ENCODE assay signal across 11 cellular contexts in genomic region chr11:36155770-36156485, GRCh38.
DNase-seq lines count a peak whose midpoint lies in the region; ATAC-seq and TF ChIP-seq lines count a peak whose summit lies in the region.
"Had no signal": no experiment of that assay in that cellular context is flagged by ENCODE, and none has a peak within 500 bp of the region (broad histone marks: within the 10 kb centered on the region; RNA-seq: fewer than 3 reads in every experiment).

No MANE protein-coding gene starts in this region.

- H3K27me3 Mint-ChIP-seq in immature natural killer cell (ENCODE audit: low read depth in 3 of 3) = peaks cover 0 to 9% (median 5%) of the 10 kb centered on the region in 3 donors

- H3K27ac Mint-ChIP-seq in immature natural killer cell = no peak overlapping the region
- H3K27ac Mint-ChIP-seq: stimulated activated naive B cell treated with anti-CD40 and anti-IgM and Interleukin-4, amounts not matched to agents 10 μg/mL and 1 μg/mL and 100 μg/mL, for 72 hours had no signal

- no peak overlapping the region for H3K4me3 Mint-ChIP-seq in immature natural killer cell
- H3K4me3 Mint-ChIP-seq: stimulated activated naive B cell treated with anti-CD40 and anti-IgM and Interleukin-4, amounts not matched to agents 10 μg/mL and 1 μg/mL and 100 μg/mL, for 72 hours had no signal

- in situ Hi-C loops in GM23248 (cut with MboI) = no loop called here

- H3K36me3 Mint-ChIP-seq in immature natural killer cell = no peaks in the 10 kb centered on the region
- H3K36me3 Mint-ChIP-seq: stimulated activated naive B cell treated with anti-CD40 and anti-IgM and Interleukin-4, amounts not matched to agents 10 μg/mL and 1 μg/mL and 100 μg/mL, for 72 hours had no signal

- POLR2A ChIA-PET in SK-N-SH (lab: Yijun Ruan, JAX) = no interaction called here

- TF ChIP-seq EP300 in SK-N-SH (IDR thresholded peaks at IDR 0.05; ENCODE audit: borderline replicate concordance in 1 of 2, low read depth in 1 of 2, low read length in 1 of 2) = no peak
- no peak for TF ChIP-seq EP300 in esophagus muscularis mucosa (IDR thresholded peaks at IDR 0.05)

- no peaks in the 10 kb centered on the region for H3K4me1 Mint-ChIP-seq in immature natural killer cell
- H3K4me1 Mint-ChIP-seq: stimulated activated naive B cell treated with anti-CD40 and anti-IgM and Interleukin-4, amounts not matched to agents 10 μg/mL and 1 μg/mL and 100 μg/mL, for 72 hours had no signal

- H2AFZ ChIP-seq in GM23248 (no peak overlapping the region), SK-N-SH (ENCODE audit: low read depth) (no peak overlapping the region)

- H3K4me1 ChIP-seq in GM23248 (ENCODE audit: insufficient read depth) (peaks cover 19% of the 10 kb centered on the region), SK-N-SH (ENCODE audit: control insufficient read depth in 1 of 2, insufficient read depth in 2 of 2, low read depth in 1 of 2, low read length in 1 of 2) (peaks cover 21 to 28% of the 10 kb centered on the region in 2 experiments; a peak in 3 of 4 replicates), psoas muscle (peaks cover 7% of the 10 kb centered on the region), esophagus muscularis mucosa (peaks cover 9 to 26% (median 13%) of the 10 kb centered on the region in 4 donors)
- H3K4me1 ChIP-seq in effector memory CD4-positive, alpha-beta T cell (ENCODE audit: control insufficient read depth, insufficient read depth, low read length, poor library complexity, severe bottlenecking) = no peaks in the 10 kb centered on the region
- H3K4me1 ChIP-seq: body of pancreas, right lobe of liver had no signal

- no peaks in the 10 kb centered on the region for H4K20me1 ChIP-seq in GM23248 (ENCODE audit: insufficient read depth)
- no peaks in the 10 kb centered on the region for H4K20me1 ChIP-seq in SK-N-SH (ENCODE audit: insufficient read depth)

- H3K4me3 ChIP-seq in GM23248 = no peak overlapping the region
- no peak overlapping the region for H3K4me3 ChIP-seq in SK-N-SH (ENCODE audit: low read depth in 2 of 2, low read length in 1 of 2)
- H3K4me3 ChIP-seq in fibroblast of the aortic adventitia (ENCODE audit: low read depth, low read length) = no peak overlapping the region
- H3K4me3 ChIP-seq in psoas muscle = no peak overlapping the region
- H3K4me3 ChIP-seq in H7 (ENCODE audit: insufficient read depth, low read depth, low read length) = no peak overlapping the region
- H3K4me3 ChIP-seq in effector memory CD4-positive, alpha-beta T cell (ENCODE audit: insufficient read depth, low read depth, low read length, poor library complexity, severe bottlenecking) = no peak overlapping the region
- no peak overlapping the region for H3K4me3 ChIP-seq in esophagus muscularis mucosa
- H3K4me3 ChIP-seq: body of pancreas, right lobe of liver had no signal

- H3K9me2 ChIP-seq in GM23248 (ENCODE audit: insufficient read depth) (no peaks in the 10 kb centered on the region), SK-N-SH (no peaks in the 10 kb centered on the region)

- TF ChIP-seq POLR2A in esophagus muscularis mucosa (IDR thresholded peaks at IDR 0.05; ENCODE audit: low read depth) = no peak

- no peak for TF ChIP-seq RAD21 in SK-N-SH (IDR thresholded peaks at IDR 0.05; ENCODE audit: low read length)

- DNase-seq in GM23248 (peak; percentile 19), SK-N-SH (no peak), fibroblast of the aortic adventitia (ENCODE audit: low read depth) (peak; percentile 58), psoas muscle (no peak), H7 (no peak), immature natural killer cell (no peak), esophagus muscularis mucosa (ENCODE audit: extremely low spot score) (no peak)
- DNase-seq in effector memory CD4-positive, alpha-beta T cell = no peak
- DNase-seq: body of pancreas; right lobe of liver; stimulated activated naive B cell treated with anti-CD40 and anti-IgM and Interleukin-4, amounts not matched to agents 10 μg/mL and 1 μg/mL and 100 μg/mL, for 72 hours had no signal

- H3K36me3 ChIP-seq in GM23248 (ENCODE audit: low read depth) (no peaks in the 10 kb centered on the region), SK-N-SH (replicated peaks in 1 of 2; ENCODE audit: control insufficient read depth in 1 of 2, insufficient read depth in 2 of 2, low read length in 1 of 2) (peaks cover 0 to 2% of the 10 kb centered on the region in 2 experiments), psoas muscle (ENCODE audit: insufficient read depth in 1 of 2, low read depth in 1 of 2) (no peaks in the 10 kb centered on the region), H7 (replicated peaks; ENCODE audit: control insufficient read depth, insufficient read depth, low read length) (no peaks in the 10 kb centered on the region), esophagus muscularis mucosa (no peaks in the 10 kb centered on the region)
- H3K36me3 ChIP-seq in effector memory CD4-positive, alpha-beta T cell (ENCODE audit: control insufficient read depth, insufficient read depth, low read length) = no peaks in the 10 kb centered on the region
- H3K36me3 ChIP-seq: right lobe of liver had no signal

- 92 to 95% methylated on average over 9 of the region's 9 CpGs for WGBS in GM23248 (ENCODE audit: low coverage in 1 of 2, low lambda C conversion rate in 2 of 2, missing lambda C conversion rate in 2 of 2), 2 experiments
- WGBS in SK-N-SH (ENCODE audit: low lambda C conversion rate) = 88% methylated on average over 8 of the region's 9 CpGs
- 77 to 80% (median 80%) methylated on average over 9 of the region's 9 CpGs for WGBS in psoas muscle, 3 donors
- 80% methylated on average over 6 of the region's 9 CpGs for WGBS in esophagus muscularis mucosa

- H3F3A ChIP-seq in GM23248 (ENCODE audit: insufficient read depth) (peaks cover 10% of the 10 kb centered on the region; the same call in 1 of the 2 replicates), SK-N-SH (replicated peaks; ENCODE audit: insufficient read depth) (no peaks in the 10 kb centered on the region)

- no peaks in the 10 kb centered on the region for H3K9me3 ChIP-seq in GM23248 (ENCODE audit: low read depth)
- H3K9me3 ChIP-seq in SK-N-SH = no peaks in the 10 kb centered on the region
- H3K9me3 ChIP-seq in psoas muscle = no peaks in the 10 kb centered on the region
- no peaks in the 10 kb centered on the region for H3K9me3 ChIP-seq in effector memory CD4-positive, alpha-beta T cell (ENCODE audit: control insufficient read depth, low read length)
- no peaks in the 10 kb centered on the region for H3K9me3 ChIP-seq in esophagus muscularis mucosa
- H3K9me3 ChIP-seq: body of pancreas, right lobe of liver had no signal

- TF ChIP-seq CTCF in SK-N-SH (IDR thresholded peaks at IDR 0.05) (no peak), fibroblast of the aortic adventitia (IDR thresholded peaks at IDR 0.05; ENCODE audit: insufficient read depth, low read length) (peak; percentile 20), psoas muscle (IDR thresholded peaks at IDR 0.05) (no peak), esophagus muscularis mucosa (IDR thresholded peaks at IDR 0.05) (no peak)

- H3K4me2 ChIP-seq in GM23248 (ENCODE audit: unreplicated experiment) (peak overlapping the region; percentile 22), SK-N-SH (peak overlapping the region; percentile 25; the same call in 1 of the 2 replicates)

- H3K79me2 ChIP-seq in GM23248 (ENCODE audit: insufficient read depth) = no peaks in the 10 kb centered on the region
- no peaks in the 10 kb centered on the region for H3K79me2 ChIP-seq in SK-N-SH (ENCODE audit: insufficient read depth)

- H3K27me3 ChIP-seq in GM23248 (replicated peaks; ENCODE audit: insufficient read depth) (no peaks in the 10 kb centered on the region), SK-N-SH (ENCODE audit: insufficient read depth) (no peaks in the 10 kb centered on the region), psoas muscle (ENCODE audit: insufficient read depth in 3 of 3, low read length in 2 of 3) (no peaks in the 10 kb centered on the region), H7 (ENCODE audit: control insufficient read depth, insufficient read depth, low read length) (no peaks in the 10 kb centered on the region), esophagus muscularis mucosa (no peaks in the 10 kb centered on the region)
- no peaks in the 10 kb centered on the region for H3K27me3 ChIP-seq in effector memory CD4-positive, alpha-beta T cell (replicated peaks; ENCODE audit: control insufficient read depth, insufficient read depth, low read length, poor library complexity, severe bottlenecking)
- H3K27me3 ChIP-seq: body of pancreas, right lobe of liver had no signal

- ATAC-seq in psoas muscle = peak in 3 of 4 donors; percentile 32 to 53 (median 52)
- ATAC-seq: body of pancreas; right lobe of liver; stimulated activated naive B cell treated with anti-CD40 and anti-IgM and Interleukin-4, amounts not matched to agents 10 μg/mL and 1 μg/mL and 100 μg/mL, for 72 hours had no signal

- no peaks in the 10 kb centered on the region for H3K9me3 Mint-ChIP-seq in immature natural killer cell
- H3K9me3 Mint-ChIP-seq: stimulated activated naive B cell treated with anti-CD40 and anti-IgM and Interleukin-4, amounts not matched to agents 10 μg/mL and 1 μg/mL and 100 μg/mL, for 72 hours had no signal

- CTCF ChIA-PET in SK-N-SH (lab: Yijun Ruan, JAX) = interaction anchor here (0.6 to 3.2 kb wide), 7 partner anchors 24 to 334 kb away, joined by 3 to 18 read pairs (median 4); no protein-coding TSS in a partner anchor

- no peak overlapping the region for H3K27ac ChIP-seq in GM23248
- peak overlapping the region; percentile 46 to 58; a peak in 3 of 4 replicates for H3K27ac ChIP-seq in SK-N-SH (ENCODE audit: low read depth in 2 of 2, low read length in 1 of 2)
- H3K27ac ChIP-seq in psoas muscle = no peak overlapping the region
- no peak overlapping the region for H3K27ac ChIP-seq in effector memory CD4-positive, alpha-beta T cell (ENCODE audit: insufficient read depth, low read length, poor library complexity, severe bottlenecking)
- peak overlapping the region in 1 of 4 donors; percentile 44 for H3K27ac ChIP-seq in esophagus muscularis mucosa (replicated peaks in 1 of 4)
- H3K27ac ChIP-seq: body of pancreas, right lobe of liver had no signal

- intact Hi-C loops in psoas muscle (cut with DNase I) = no loop called here
- intact Hi-C loops in esophagus muscularis mucosa (cut with DNase I) = no loop called here

- no peak overlapping the region for H3K9ac ChIP-seq in GM23248
- no peak overlapping the region for H3K9ac ChIP-seq in SK-N-SH

TF ChIP-seq in SK-N-SH, 30 proteins besides CTCF, POLR2A, EP300 and RAD21 (continues in another document):
- TF ChIP-seq NRF1 (IDR thresholded peaks at IDR 0.05; ENCODE audit: low read depth, low read length) (no peak), SMC3 (IDR thresholded peaks at IDR 0.05; ENCODE audit: low read depth, low read length) (no peak), TCF12 (IDR thresholded peaks at IDR 0.05) (no peak), IRF3 (IDR thresholded peaks at IDR 0.05; ENCODE audit: low read depth, low read length) (no peak)

Comparison
In these comparisons a context has a peak if more than half of its experiments do, and no peak if none do; other contexts are left out.
1. DNase-seq: peak in GM23248 (single experiment) and fibroblast of the aortic adventitia (single experiment); none in SK-N-SH (single experiment), psoas muscle (0 of 2), H7 (single experiment), effector memory CD4-positive, alpha-beta T cell (0 of 3), immature natural killer cell (0 of 3) and esophagus muscularis mucosa (single experiment).
2. H3K27ac ChIP-seq: peak in SK-N-SH (2 of 2); none in GM23248 (single experiment), psoas muscle (single experiment) and effector memory CD4-positive, alpha-beta T cell (single experiment).